ENCODE assay signal across 13 cellular contexts in genomic region chr4:30839583-30840520, GRCh38.
DNase-seq lines count a peak whose midpoint lies in the region; ATAC-seq, FAIRE-seq and TF ChIP-seq lines count a peak whose summit lies in the region.
"Had no signal": no experiment of that assay in that cellular context is flagged by ENCODE, and none has a peak within 500 bp of the region (broad histone marks: within the 10 kb centered on the region; RNA-seq: fewer than 3 reads in every experiment).

No MANE protein-coding gene starts in this region.

- ATAC-seq in HG03175 (IDR thresholded peaks at IDR 0.05; ENCODE audit: unreplicated experiment), result no peak
- ATAC-seq: left lobe of liver had no signal

- H3K4me3 Mint-ChIP-seq in nephron progenitor cell, result no peak overlapping the region
- H3K4me3 Mint-ChIP-seq: activated CD4-positive, alpha-beta T cell treated with anti-CD3 and anti-CD28 coated beads, Interleukin-2, amount 10 ng/mL, durations not matched to agents 24 days and 14 days; activated naive CD4-positive, alpha-beta T cell treated with anti-CD3 and anti-CD28 coated beads, Interleukin-2, amount 50 U/mL, for 24 hours had no signal

- no peak overlapping the region for H3K27ac ChIP-seq in effector memory CD4-positive, alpha-beta T cell (ENCODE audit: insufficient read depth, low read length, poor library complexity, severe bottlenecking)
- H3K27ac ChIP-seq: vagina had no signal

- no peaks in the 10 kb centered on the region for H3K27me3 ChIP-seq in bronchial epithelial cell (ENCODE audit: control insufficient read depth, insufficient read depth, low read length)
- H3K27me3 ChIP-seq in effector memory CD4-positive, alpha-beta T cell (replicated peaks; ENCODE audit: control insufficient read depth, insufficient read depth, low read length, poor library complexity, severe bottlenecking), result no peaks in the 10 kb centered on the region
- H3K27me3 ChIP-seq: vagina had no signal

- H3K4me3 ChIP-seq in bronchial epithelial cell (ENCODE audit: low read depth, low read length), result no peak overlapping the region
- no peak overlapping the region for H3K4me3 ChIP-seq in effector memory CD4-positive, alpha-beta T cell (ENCODE audit: insufficient read depth, low read depth, low read length, poor library complexity, severe bottlenecking)
- H3K4me3 ChIP-seq: vagina had no signal

- TF ChIP-seq POLR2A in H54 (IDR thresholded peaks at IDR 0.05; ENCODE audit: low read depth, low read length), result no peak

- FAIRE-seq in H54 (lab: Jason Lieb, UNC), result peak; percentile 71
- no peak for FAIRE-seq in bronchial epithelial cell (lab: Jason Lieb, UNC)

- TF ChIP-seq CTCF in bronchial epithelial cell (IDR thresholded peaks at IDR 0.05; ENCODE audit: insufficient read depth, low read length, severe bottlenecking) (no peak), nephron progenitor cell (IDR thresholded peaks at IDR 0.05) (no peak)

- peaks cover 50% of the 10 kb centered on the region for H3K4me1 Mint-ChIP-seq in nephron progenitor cell
- H3K4me1 Mint-ChIP-seq: activated CD4-positive, alpha-beta T cell treated with anti-CD3 and anti-CD28 coated beads, Interleukin-2, amount 10 ng/mL, durations not matched to agents 24 days and 14 days; activated naive CD4-positive, alpha-beta T cell treated with anti-CD3 and anti-CD28 coated beads, Interleukin-2, amount 50 U/mL, for 24 hours had no signal

- H3K27me3 Mint-ChIP-seq in nephron progenitor cell (ENCODE audit: low read depth, poor library complexity), result no peaks in the 10 kb centered on the region
- H3K27me3 Mint-ChIP-seq: activated CD4-positive, alpha-beta T cell treated with anti-CD3 and anti-CD28 coated beads, Interleukin-2, amount 10 ng/mL, durations not matched to agents 24 days and 14 days; activated naive CD4-positive, alpha-beta T cell treated with anti-CD3 and anti-CD28 coated beads, Interleukin-2, amount 50 U/mL, for 24 hours had no signal

- no peaks in the 10 kb centered on the region for H3K9me3 ChIP-seq in effector memory CD4-positive, alpha-beta T cell (ENCODE audit: control insufficient read depth, low read length)
- H3K9me3 ChIP-seq: vagina had no signal

- H3K27ac Mint-ChIP-seq in nephron progenitor cell, result peak overlapping the region; percentile 20
- H3K27ac Mint-ChIP-seq: activated CD4-positive, alpha-beta T cell treated with anti-CD3 and anti-CD28 coated beads, Interleukin-2, amount 10 ng/mL, durations not matched to agents 24 days and 14 days; activated naive CD4-positive, alpha-beta T cell treated with anti-CD3 and anti-CD28 coated beads, Interleukin-2, amount 50 U/mL, for 24 hours had no signal

- H3K36me3 Mint-ChIP-seq in nephron progenitor cell (ENCODE audit: low read depth), result no peaks in the 10 kb centered on the region
- H3K36me3 Mint-ChIP-seq: activated naive CD4-positive, alpha-beta T cell treated with anti-CD3 and anti-CD28 coated beads, Interleukin-2, amount 50 U/mL, for 24 hours had no signal

- no peaks in the 10 kb centered on the region for H3K36me3 ChIP-seq in bronchial epithelial cell (ENCODE audit: control insufficient read depth, insufficient read depth, low read length)
- no peaks in the 10 kb centered on the region for H3K36me3 ChIP-seq in effector memory CD4-positive, alpha-beta T cell (ENCODE audit: control insufficient read depth, insufficient read depth, low read length)
- H3K36me3 ChIP-seq: vagina had no signal

- DNase-seq in H54 (ENCODE audit: insufficient read length, low spot score) (no peak), NCI-H226 (peak; percentile 74), bronchial epithelial cell (ENCODE audit: low read depth) (peak; percentile 83), nephron progenitor cell (no peak), putamen (ENCODE audit: low spot score) (no peak), DMS 273 treated with DMSO at 0.1 percent for 48 hours (lab: John Stamatoyannopoulos, UW) (no peak)
- no peak for DNase-seq in effector memory CD4-positive, alpha-beta T cell
- DNase-seq: activated CD4-positive, alpha-beta T cell treated with anti-CD3 and anti-CD28 coated beads, Interleukin-2, amount 10 ng/mL, durations not matched to agents 24 days and 14 days; NCI-H1417 treated with DMSO at 0.1 percent for 48 hours had no signal

- no peaks in the 10 kb centered on the region for H3K9me3 Mint-ChIP-seq in nephron progenitor cell
- H3K9me3 Mint-ChIP-seq: activated CD4-positive, alpha-beta T cell treated with anti-CD3 and anti-CD28 coated beads, Interleukin-2, amount 10 ng/mL, durations not matched to agents 24 days and 14 days had no signal

- no peaks in the 10 kb centered on the region for H3K4me1 ChIP-seq in effector memory CD4-positive, alpha-beta T cell (ENCODE audit: control insufficient read depth, insufficient read depth, low read length, poor library complexity, severe bottlenecking)
- H3K4me1 ChIP-seq: vagina had no signal

Comparison
In these comparisons a context has a peak if more than half of its experiments do, and no peak if none do; other contexts are left out.
1. DNase-seq: peak in NCI-H226 (single experiment) and bronchial epithelial cell (single experiment); none in H54 (single experiment), nephron progenitor cell (single experiment), effector memory CD4-positive, alpha-beta T cell (0 of 3), putamen (single experiment) and DMS 273 treated with DMSO at 0.1 percent for 48 hours (single experiment).